Comparison of ENCODE assay signal across 22 cellular contexts in the genomic region with DNA sequence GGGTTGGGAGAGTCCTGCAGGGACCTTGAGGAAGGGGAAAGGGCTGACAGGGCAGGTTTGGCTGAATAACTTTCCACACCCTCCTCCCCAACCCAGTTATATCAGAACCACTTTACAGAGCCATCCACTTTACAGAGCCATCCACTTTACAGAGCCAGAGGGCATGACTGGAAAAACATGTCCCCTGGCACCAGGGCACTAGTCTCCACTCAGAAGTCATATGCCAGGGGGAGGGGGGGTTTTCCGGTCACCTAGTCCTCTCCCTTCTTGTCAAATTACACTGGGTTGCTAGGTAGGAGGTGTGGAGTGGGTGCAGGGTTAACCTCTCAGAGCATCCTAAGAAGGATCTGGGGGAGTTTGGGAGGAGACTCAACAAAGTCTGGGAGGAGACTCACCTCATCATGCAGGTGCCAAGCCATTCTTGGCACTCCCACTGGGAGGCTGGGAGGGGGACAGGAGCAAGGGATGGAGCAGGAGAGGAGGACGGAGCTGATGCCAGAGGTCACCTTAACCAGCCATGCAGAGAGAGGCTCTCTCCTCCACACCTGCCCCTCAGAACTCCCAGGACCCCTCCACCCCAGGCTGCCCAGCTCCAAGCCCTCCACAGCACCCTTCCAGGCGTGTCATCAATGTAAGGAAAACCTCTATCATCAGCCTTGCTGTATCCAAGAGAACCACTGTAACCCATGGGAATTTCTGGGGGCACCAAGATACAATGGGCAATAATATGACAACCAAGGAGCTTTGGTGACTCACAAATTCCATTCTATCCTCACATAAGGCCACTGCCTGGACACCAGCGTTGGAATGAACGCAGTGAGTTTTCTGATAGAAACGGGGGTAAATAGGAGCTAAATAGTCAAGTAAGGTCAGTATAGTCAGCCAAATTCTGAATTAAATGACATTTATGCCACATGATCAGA. TPM values are rescaled to one million over a fixed set of nuclear protein-coding genes. Genes with fewer than 3 reads are reported as not detected.
A peak's percentile ranks its signal among the peaks of the same experiment; 100 is the strongest.
DNase-seq lines count a peak whose midpoint lies in the region; ATAC-seq and TF ChIP-seq lines count a peak whose summit lies in the region.
"Had no signal": no experiment of that assay in that cellular context is flagged by ENCODE, and none has a peak within 500 bp of the region (broad histone marks: within the 10 kb centered on the region; RNA-seq: fewer than 3 reads in every experiment).

No MANE protein-coding gene starts in this region.

- TF ChIP-seq POLR2A in Peyer's patch (IDR thresholded peaks at IDR 0.05): no peak

- WGBS in heart right ventricle, 2 donors: 43 to 62% methylated on average over 6 of the region's 6 CpGs

- DNase-seq in AG20443 (ENCODE audit: low spot score): peak; percentile 47
- DNase-seq in SW480 (ENCODE audit: low spot score): peak; percentile 31
- DNase-seq in heart right ventricle: peak; percentile 36 to 81
- peak; percentile 15 for DNase-seq in osteoblast (ENCODE audit: insufficient read length, low spot score, missing footprints)
- no peak for DNase-seq in Peyer's patch
- DNase-seq in H4 (ENCODE audit: low spot score): no peak
- DNase-seq in MG63: no peak
- DNase-seq: activated CD8-positive, alpha-beta memory T cell treated with anti-CD3 and anti-CD28 coated beads, Interleukin-2, amount 50 U/mL, for 4 hours; activated naive CD4-positive, alpha-beta T cell; NCI-H1105 treated with DMSO at 0.1 percent for 48 hours; NCI-H2171 treated with DMSO at 0.1 percent for 48 hours; RPMI8226; stimulated activated naive B cell treated with anti-CD40 and anti-IgM and Interleukin-4, amounts not matched to agents 10 μg/mL and 1 μg/mL and 100 μg/mL, for 72 hours; trophoblast cell had no signal

- H3K36me3 ChIP-seq in heart right ventricle (no peaks in the 10 kb centered on the region), osteoblast (ENCODE audit: insufficient read depth, low read length) (no peaks in the 10 kb centered on the region), Peyer's patch (no peaks in the 10 kb centered on the region), MG63 (no peaks in the 10 kb centered on the region)

- H3K79me2 ChIP-seq in osteoblast (ENCODE audit: insufficient read depth, low read length): no peaks in the 10 kb centered on the region

- peak overlapping the region; percentile 84 to 98 (median 92) for H3K27ac ChIP-seq in heart right ventricle
- no peak overlapping the region for H3K27ac ChIP-seq in osteoblast (ENCODE audit: low read depth, low read length)
- no peak overlapping the region for H3K27ac ChIP-seq in Peyer's patch

- intact Hi-C loops in heart right ventricle (cut with DNase I): loop anchor here in 4 of 10 donors (5.0 to 10.0 kb wide), 5 partner anchors 63 to 130 kb away; a partner anchor contains a TSS

- H3K4me3 ChIP-seq in heart right ventricle: peak overlapping the region; percentile 43 to 77 (median 66)
- no peak overlapping the region for H3K4me3 ChIP-seq in osteoblast (ENCODE audit: insufficient read depth, low read length)
- H3K4me3 ChIP-seq in Peyer's patch: no peak overlapping the region
- no peak overlapping the region for H3K4me3 ChIP-seq in MG63

- H3K27me3 ChIP-seq in heart right ventricle (peaks cover 0 to 27% (median 0%) of the 10 kb centered on the region in 7 donors), osteoblast (ENCODE audit: insufficient read depth, low read length) (no peaks in the 10 kb centered on the region), Peyer's patch (no peaks in the 10 kb centered on the region), MG63 (no peaks in the 10 kb centered on the region)

- TF ChIP-seq CTCF in heart right ventricle (IDR thresholded peaks at IDR 0.05): no peak
- no peak for TF ChIP-seq CTCF in osteoblast (IDR thresholded peaks at IDR 0.05; ENCODE audit: extremely low read depth, low read depth, low read length)
- no peak for TF ChIP-seq CTCF in Peyer's patch (IDR thresholded peaks at IDR 0.05)

- no peak overlapping the region for H3K4me2 ChIP-seq in osteoblast (ENCODE audit: insufficient read depth, low read length)

- H3K4me1 ChIP-seq in heart right ventricle: peaks cover 0 to 57% (median 21%) of the 10 kb centered on the region in 9 donors
- peaks cover 9% of the 10 kb centered on the region for H3K4me1 ChIP-seq in osteoblast (ENCODE audit: insufficient read depth, low read length)
- H3K4me1 ChIP-seq in Peyer's patch: peaks cover 0 to 6% (median 0%) of the 10 kb centered on the region in 4 donors

- peak; percentile 53 to 87 (median 79) for ATAC-seq in heart right ventricle
- no peak for ATAC-seq in HG03159 (IDR thresholded peaks at IDR 0.05; ENCODE audit: unreplicated experiment)
- ATAC-seq: activated CD4-positive, CD25-positive, alpha-beta regulatory T cell treated with anti-CD3 and anti-CD28 coated beads, Interleukin-2, amount 50 U/mL, for 24 hours had no signal

- peaks cover 0 to 9% (median 0%) of the 10 kb centered on the region in 11 donors for H3K9me3 ChIP-seq in heart right ventricle
- no peaks in the 10 kb centered on the region for H3K9me3 ChIP-seq in osteoblast (ENCODE audit: low read depth, low read length)
- H3K9me3 ChIP-seq in Peyer's patch: no peaks in the 10 kb centered on the region
- no peaks in the 10 kb centered on the region for H3K9me3 ChIP-seq in MG63

- no peaks in the 10 kb centered on the region for H4K20me1 ChIP-seq in osteoblast (ENCODE audit: insufficient read depth, low read length)

- H2AFZ ChIP-seq in osteoblast (ENCODE audit: low read length): no peak overlapping the region

RNA-seq across cellular contexts. Expression of a gene that starts 1.7 kb away (rescaled TPM):
- total RNA-seq in heart right ventricle (100 to 1,000 TPM; 103 to 163 (median 128) TPM), osteoblast (4.7 and 5.1 TPM in 2 replicates), Peyer's patch (10 to 100 TPM in 1 of 4 donors, 1 to 10 TPM in 1, under 1 TPM in 2; 0.35 to 23.9 (median 1.3) TPM)
- 10 to 100 TPM; 10.7 to 49.8 TPM for polyA plus RNA-seq in heart right ventricle
- 0.04 TPM in 1 of 2 replicates, not detected in the other for total RNA-seq in H4 (2014; rRNA removed; shearing (Covaris generic))
- total RNA-seq in MG63 (2014; rRNA removed; shearing (Covaris generic); ENCODE audit: low replicate concordance): 0.10 and 0.36 TPM in 2 replicates
- polyA plus RNA-seq: neural cell had no signal

RNA-seq across cellular contexts. Expression of a gene that starts 47.9 kb away (rescaled TPM):
- total RNA-seq in heart right ventricle (under 1 TPM in 1 of 10 donors, not detected in 9; 0.19 TPM), osteoblast (under 0.01 and 0.36 TPM in 2 replicates), Peyer's patch (not detected)
- not detected for polyA plus RNA-seq in heart right ventricle
- total RNA-seq in H4 (2014; rRNA removed; shearing (Covaris generic)): not detected in 2 replicates
- total RNA-seq in MG63 (2014; rRNA removed; shearing (Covaris generic); ENCODE audit: low replicate concordance): not detected in 2 replicates
- total RNA-seq: A673; fibroblast of lung; left lobe of liver; T-helper 1 cell treated with Interleukin-12 subunit alpha and Interleukin-12 subunit beta and Interleukin-4 antibody, amounts not matched to agents 30 ng/mL and 1 ng/mL, for 36 hours had no signal
- polyA plus RNA-seq: fibroblast of lung, IgD-negative memory B cell, neural cell had no signal

Comparison
In these comparisons a context has a peak if more than half of its experiments do, and no peak if none do; other contexts are left out.
1. DNase-seq: peak in AG20443 (single experiment), SW480 (single experiment), heart right ventricle (2 of 2) and osteoblast (single experiment); none in Peyer's patch (0 of 3), H4 (single experiment) and MG63 (single experiment).
2. H3K27ac ChIP-seq: peak in heart right ventricle (10 of 10); none in osteoblast (single experiment) and Peyer's patch (0 of 4).
3. H3K4me3 ChIP-seq: peak in heart right ventricle (10 of 10); none in osteoblast (single experiment), Peyer's patch (0 of 4) and MG63 (single experiment).
4. RNA of a gene that starts 1.7 kb away (total RNA-seq): 103 to 163 TPM in heart right ventricle; 4.7 to 5.1 TPM in osteoblast, 0.35 to 23.9 TPM in Peyer's patch, 0.10 to 0.36 TPM in MG63 and 0.04 TPM in H4; every median in the first group is over 4 times any median in the second.